In the genomic region with DNA sequence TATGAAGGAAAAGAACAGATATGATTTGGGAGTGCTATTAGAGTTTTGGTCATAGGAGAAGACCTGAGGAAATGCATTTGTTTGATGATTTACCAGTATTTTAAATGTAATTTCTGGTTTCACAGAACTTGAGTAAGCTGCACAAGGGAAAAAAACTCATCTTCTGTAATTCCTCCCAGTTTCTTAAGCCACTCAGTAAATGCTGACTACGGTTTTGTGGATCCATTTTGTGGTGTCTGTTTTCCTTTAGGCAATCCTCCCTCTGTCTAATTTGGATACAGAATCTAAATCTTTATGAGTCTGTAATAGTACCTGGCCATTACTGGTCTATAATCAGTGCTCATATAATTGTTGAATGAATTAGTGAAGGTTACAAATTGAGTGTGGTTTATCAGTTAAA, we compare ENCODE assay signal across 20 cellular contexts.
"Had no signal": no experiment of that assay in that cellular context is flagged by ENCODE, and none has a peak within 500 bp of the region (broad histone marks: within the 10 kb centered on the region; RNA-seq: fewer than 3 reads in every experiment).

No MANE protein-coding gene starts in this region.

- H3K9me3 ChIP-seq: MG63, SJSA1, SK-N-SH had no signal

- H3K4me2 ChIP-seq: SK-N-SH had no signal

- H3K27me3 Mint-ChIP-seq: IgD-negative memory B cell, T-cell had no signal

- DNase-seq: Karpas-422, KBM-7, MG63, NCI-H1092 treated with DMSO at 0.1 percent for 48 hours, NCI-H1436, NCI-H187, NCI-H2029 treated with DMSO at 0.1 percent for 48 hours, NCI-H2171 treated with DMSO at 0.1 percent for 48 hours, NCI-H524, NCI-H526 treated with DMSO at 0.1 percent for 48 hours, NCI-H748 treated with DMSO at 0.1 percent for 48 hours, Right ventricle myocardium superior, RPMI8226, SIG-M5, SK-N-SH, SW 1271, T-cell had no signal

- H3K9me3 Mint-ChIP-seq: IgD-negative memory B cell, T-cell had no signal

- FAIRE-seq: RCC 7860 had no signal

- H3K9ac ChIP-seq: SK-N-SH had no signal

- H3K4me3 Mint-ChIP-seq: T-cell had no signal

- H3K4me3 ChIP-seq: MG63, SJSA1 had no signal

- H3K27ac Mint-ChIP-seq: T-cell had no signal

- H3K36me3 ChIP-seq: MG63, SJSA1 had no signal

- ATAC-seq: T-cell had no signal

- H3K27ac ChIP-seq: SJSA1 had no signal

- H3K27me3 ChIP-seq: MG63, SJSA1 had no signal
